In the genomic region with DNA sequence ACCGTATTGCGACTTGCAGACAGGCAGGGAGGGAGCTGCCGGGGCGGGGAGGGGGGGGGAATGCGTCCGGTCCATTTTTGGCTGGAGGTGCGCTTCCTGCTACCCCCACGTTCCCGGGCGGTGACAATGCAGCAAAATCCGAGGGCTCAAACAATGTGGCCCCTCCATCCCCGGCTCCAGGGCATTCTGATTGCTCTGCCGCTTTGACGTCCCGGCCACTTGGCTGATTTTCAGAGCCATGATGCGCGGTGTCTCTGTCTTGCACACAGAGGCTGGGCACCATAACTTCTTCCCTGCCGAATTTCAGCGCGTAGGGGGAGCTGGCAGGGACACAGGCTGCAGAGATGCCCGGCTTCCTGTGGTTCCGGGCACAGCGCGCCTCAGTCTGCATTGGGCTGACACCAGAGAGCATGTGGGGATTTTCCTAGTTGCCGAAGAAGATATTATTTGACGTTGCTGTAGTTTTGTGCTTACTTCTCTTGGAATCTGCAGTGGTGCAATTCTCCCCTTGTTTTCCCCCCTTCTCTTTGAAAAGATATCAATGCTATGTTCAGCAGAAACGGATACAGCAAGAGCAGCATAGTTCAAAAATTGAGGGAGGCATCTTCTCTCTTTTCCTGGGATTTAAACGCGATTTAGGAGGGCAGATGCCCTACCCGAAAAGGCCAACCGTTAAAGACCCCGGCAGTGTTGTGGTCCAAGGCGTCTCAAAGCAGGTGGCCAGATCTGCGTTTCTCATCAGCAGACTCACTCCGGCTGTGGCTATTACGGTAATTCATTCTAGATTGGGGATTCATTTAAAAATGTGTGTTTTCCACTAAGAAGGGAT, we compare ENCODE assay signal across 9 cellular contexts. TPM values are rescaled to one million over a fixed set of nuclear protein-coding genes. Genes with fewer than 3 reads are reported as not detected.
DNase-seq lines count a peak whose midpoint lies in the region; ATAC-seq, FAIRE-seq and TF ChIP-seq lines count a peak whose summit lies in the region.
"Had no signal": no experiment of that assay in that cellular context is flagged by ENCODE, and none has a peak within 500 bp of the region (broad histone marks: within the 10 kb centered on the region; RNA-seq: fewer than 3 reads in every experiment).

No MANE protein-coding gene starts in this region.

- peaks cover 0 to 2% (median 0%) of the 10 kb centered on the region in 5 experiments for H3K9me3 Mint-ChIP-seq in brain

- ATAC-seq in heart left ventricle (no peak), left colon (no peak), GM18519 (IDR thresholded peaks at IDR 0.05; ENCODE audit: low FRiP score, unreplicated experiment) (no peak), GM18870 (IDR thresholded peaks at IDR 0.05; ENCODE audit: unreplicated experiment) (no peak)

- H3K4me1 Mint-ChIP-seq in brain, result peaks cover 47% of the 10 kb centered on the region

- no peak overlapping the region for H2BK120ac ChIP-seq in mesendoderm (ENCODE audit: low read depth, low read length)

- H3K4me2 ChIP-seq in mesendoderm (ENCODE audit: low read length), result peak overlapping the region; percentile 53

- H3K23ac ChIP-seq in mesendoderm (ENCODE audit: low read length), result peak overlapping the region; percentile 37

- no peak overlapping the region for H2BK5ac ChIP-seq in mesendoderm (ENCODE audit: low read length)

- H2BK15ac ChIP-seq in mesendoderm (replicated peaks; ENCODE audit: low read depth), result no peak overlapping the region

- peaks cover 3% of the 10 kb centered on the region for H3K36me3 Mint-ChIP-seq in brain

- TF ChIP-seq CTCF in heart left ventricle (IDR thresholded peaks at IDR 0.05) (no peak), right atrium auricular region (IDR thresholded peaks at IDR 0.05) (no peak), brain (conservative IDR thresholded peaks at IDR 0.05) (no peak)

- H3K4ac ChIP-seq in mesendoderm (ENCODE audit: low read depth, low read length), result no peak overlapping the region

- H3K4me3 Mint-ChIP-seq in brain, result peak overlapping the region; percentile 91 to 99 (median 93)

- H3K9me3 ChIP-seq in heart left ventricle, result no peaks in the 10 kb centered on the region
- H3K9me3 ChIP-seq in right atrium auricular region, result no peaks in the 10 kb centered on the region

- no peak overlapping the region for H2AK5ac ChIP-seq in mesendoderm (ENCODE audit: low read length)

- TF ChIP-seq POLR2A in heart left ventricle (IDR thresholded peaks at IDR 0.05), result no peak

- H3K9ac ChIP-seq in mesendoderm (ENCODE audit: low read length), result peak overlapping the region; percentile 80

- H3K27ac ChIP-seq in heart left ventricle (no peak overlapping the region), right atrium auricular region (no peak overlapping the region), mesendoderm (ENCODE audit: low read depth, low read length) (peak overlapping the region; percentile 34)

- H3K79me2 ChIP-seq in mesendoderm (ENCODE audit: control insufficient read depth, insufficient read depth, low read length), result no peaks in the 10 kb centered on the region

- H3K4me3 ChIP-seq in heart left ventricle (peak overlapping the region in 11 of 12 donors; percentile 29 to 54 (median 42)), right atrium auricular region (peak overlapping the region in 1 of 2 donors; percentile 43), mesendoderm (ENCODE audit: low read length) (peak overlapping the region; percentile 39)

- H4K8ac ChIP-seq in mesendoderm (ENCODE audit: low read depth, low read length), result no peak overlapping the region

- H3K79me1 ChIP-seq in mesendoderm (ENCODE audit: low read length), result no peaks in the 10 kb centered on the region

- H3K18ac ChIP-seq in mesendoderm (ENCODE audit: low read length), result peak overlapping the region; percentile 80

- H3K4me1 ChIP-seq in heart left ventricle (peaks cover 0 to 20% (median 11%) of the 10 kb centered on the region in 12 donors), right atrium auricular region (peaks cover 0 to 18% of the 10 kb centered on the region in 2 donors), mesendoderm (ENCODE audit: control insufficient read depth, low read depth, low read length) (peaks cover 3% of the 10 kb centered on the region)

- DNase-seq in heart left ventricle, result no peak
- no peak for DNase-seq in right atrium auricular region (ENCODE audit: low spot score)
- DNase-seq in mesendoderm, result no peak
- no peak for DNase-seq in left colon
- DNase-seq in HTR-8/SVneo (ENCODE audit: insufficient read length, low spot score), result no peak

- peaks cover 52% of the 10 kb centered on the region for H3K27me3 Mint-ChIP-seq in brain

- H3K56ac ChIP-seq in mesendoderm (ENCODE audit: low read length), result peak overlapping the region; percentile 80

- intact Hi-C loops in heart left ventricle (cut with DNase I) (loop anchor here in 2 of 10 donors (5.0 to 10.0 kb wide), 2 partner anchors 169 to 172 kb away; no protein-coding TSS in a partner anchor), left colon (cut with DNase I, micrococcal nuclease) (no loop called here)

- H3K27ac Mint-ChIP-seq in brain, result peak overlapping the region; percentile 71 to 97 (median 89)

- FAIRE-seq in HTR-8/SVneo (lab: Jason Lieb, UNC), result no peak

- H4K5ac ChIP-seq in mesendoderm (ENCODE audit: low read length), result no peak overlapping the region

- H3K27me3 ChIP-seq in heart left ventricle (peaks cover 12 to 97% (median 65%) of the 10 kb centered on the region in 9 donors), right atrium auricular region (peaks cover 13 to 22% of the 10 kb centered on the region in 2 donors), mesendoderm (ENCODE audit: insufficient read depth, low read length, poor library complexity) (no peaks in the 10 kb centered on the region)

- 9 to 17% (median 12%) methylated on average over 29 to 36 of the region's 36 CpGs for WGBS in heart left ventricle, 4 donors
- no CpG with 5 or more reads among the region's 36 CpGs for WGBS in mesendoderm (ENCODE audit: extremely low coverage, insufficient coverage, low lambda C conversion rate)

- no peaks in the 10 kb centered on the region for H3K36me3 ChIP-seq in heart left ventricle
- no peaks in the 10 kb centered on the region for H3K36me3 ChIP-seq in right atrium auricular region
- no peaks in the 10 kb centered on the region for H3K36me3 ChIP-seq in mesendoderm (ENCODE audit: control insufficient read depth, insufficient read depth, low read length)

RNA-seq across cellular contexts. Expression of a gene that starts 1.4 kb away (rescaled TPM):
- total RNA-seq in heart left ventricle (under 1 TPM in 1 of 9 donors, not detected in 8; 0.23 TPM), right atrium auricular region (under 1 TPM in 1 of 2 donors, not detected in 1; 0.04 TPM), left colon (under 1 TPM; 0.58 to 0.89 TPM)
- polyA plus RNA-seq in heart left ventricle (not detected), brain (ENCODE audit: insufficient read depth, low read depth, low replicate concordance) (1.7 TPM)
- 2.2 TPM for polyA plus RNA-seq in mesendoderm (2013, experiment 1 of 2)
- polyA plus RNA-seq in mesendoderm (2013, experiment 2 of 2), result 1.5 TPM
- total RNA-seq: pulmonary artery endothelial cell had no signal
